Comparison of ENCODE assay signal across 27 cellular contexts in genomic region chr1:92037400-92037799, GRCh38. TPM values are rescaled to one million over a fixed set of nuclear protein-coding genes. Genes with fewer than 3 reads are reported as not detected.
DNase-seq lines count a peak whose midpoint lies in the region; ATAC-seq, FAIRE-seq and TF ChIP-seq lines count a peak whose summit lies in the region.
"Had no signal": no experiment of that assay in that cellular context is flagged by ENCODE, and none has a peak within 500 bp of the region (broad histone marks: within the 10 kb centered on the region; RNA-seq: fewer than 3 reads in every experiment).

No MANE protein-coding gene starts in this region.

- WGBS in heart right ventricle, 2 donors, result 69 to 70% methylated on average over 6 of the region's 6 CpGs
- 26% methylated on average over 6 of the region's 6 CpGs for whole genome bisulfite sequencing in mesenchymal stem cell
- WGBS in small intestine, 3 donors, result 75 to 89% (median 85%) methylated on average over 6 of the region's 6 CpGs
- WGBS in stomach, 5 donors, result 71 to 84% (median 82%) methylated on average over 6 of the region's 6 CpGs

- no peak overlapping the region for H3K23ac ChIP-seq in mesenchymal stem cell (ENCODE audit: low read length in 2 of 2)

- H3K79me1 ChIP-seq in mesenchymal stem cell (replicated peaks; ENCODE audit: low read length, poor library complexity, severe bottlenecking), result no peaks in the 10 kb centered on the region

- H3K4me1 ChIP-seq in cardiac muscle cell (ENCODE audit: low read depth) (peaks cover 5% of the 10 kb centered on the region), heart right ventricle (no peaks in the 10 kb centered on the region), mesenchymal stem cell (ENCODE audit: control insufficient read depth, insufficient read depth, low read depth, low read length) (no peaks in the 10 kb centered on the region), small intestine (ENCODE audit: control insufficient read depth in 2 of 2, insufficient read depth in 1 of 2, low read depth in 1 of 2, low read length in 1 of 2) (no peaks in the 10 kb centered on the region), stomach (no peaks in the 10 kb centered on the region), upper lobe of right lung (no peaks in the 10 kb centered on the region)
- H3K4me1 ChIP-seq: tibial nerve had no signal

- H3K4me3 ChIP-seq in cardiac muscle cell, result no peak overlapping the region
- H3K4me3 ChIP-seq in heart right ventricle, result no peak overlapping the region
- H3K4me3 ChIP-seq in choroid plexus epithelial cell (ENCODE audit: low read depth, low read length), result no peak overlapping the region
- no peak overlapping the region for H3K4me3 ChIP-seq in mesenchymal stem cell (ENCODE audit: insufficient read depth in 1 of 2, low read depth in 1 of 2, low read length in 2 of 2)
- no peak overlapping the region for H3K4me3 ChIP-seq in small intestine (ENCODE audit: low read depth in 1 of 2, low read length in 2 of 2)
- H3K4me3 ChIP-seq in stomach, result no peak overlapping the region
- no peak overlapping the region for H3K4me3 ChIP-seq in upper lobe of right lung
- H3K4me3 ChIP-seq: GM12878, mucosa of descending colon, tibial nerve had no signal

- H2BK120ac ChIP-seq in mesenchymal stem cell (ENCODE audit: low read depth, low read length), result no peak overlapping the region

- no peak overlapping the region for H3K14ac ChIP-seq in mesenchymal stem cell (ENCODE audit: low read length in 2 of 2)

- peak overlapping the region in 1 of 2 experiments; percentile 39 for H2BK12ac ChIP-seq in mesenchymal stem cell (ENCODE audit: low read length in 2 of 2)

- H2BK5ac ChIP-seq in mesenchymal stem cell (ENCODE audit: low read depth, low read length, poor library complexity, severe bottlenecking), result no peak overlapping the region

- H4K8ac ChIP-seq in mesenchymal stem cell (ENCODE audit: low read length), result no peak overlapping the region

- no peak overlapping the region for H2AFZ ChIP-seq in mesenchymal stem cell (ENCODE audit: low read depth, low read length)

- intact Hi-C loops in heart right ventricle (cut with DNase I) (no loop called here), stomach (cut with DNase I; ENCODE audit: low total_unique reads) (no loop called here), upper lobe of right lung (cut with DNase I) (no loop called here)

- DNase-seq in cardiac muscle cell (ENCODE audit: low read depth in 1 of 2, low spot score in 1 of 2) (peak; percentile 29 to 49), heart right ventricle (no peak), choroid plexus epithelial cell (ENCODE audit: low read depth) (peak; percentile 44), mesenchymal stem cell (peak; percentile 80), small intestine (no peak), stomach (no peak), activated gamma-delta T cell treated with Interleukin-2 at 50 U/mL for 16 hours (no peak), upper lobe of right lung (no peak)
- DNase-seq: 8988T; activated B cell treated with CpG ODN at 0.5 μM for 24 hours; activated CD4-positive, alpha-beta T cell treated with anti-CD3 and anti-CD28 coated beads, Interleukin-2, amount 50 U/mL, for 4 hours; activated CD8-positive, alpha-beta memory T cell treated with anti-CD3 and anti-CD28 coated beads, Interleukin-2, amount 50 U/mL, for 48 hours; dermis blood vessel endothelial cell; mucosa of descending colon; NCI-H1436; NCI-H524 treated with DMSO at 0.1 percent for 48 hours; occipital lobe; stimulated activated CD4-positive, alpha-beta T cell treated with anti-CD3 and anti-CD28 coated beads, Interleukin-4, amount 100 ng/mL, for 24 hours; stimulated activated naive CD4-positive, alpha-beta T cell treated with Interleukin-2 at 50 U/mL for 16 hours; T-helper 2 cell had no signal

- no peak overlapping the region for H3K27ac ChIP-seq in cardiac muscle cell
- H3K27ac ChIP-seq in heart right ventricle, result no peak overlapping the region
- no peak overlapping the region for H3K27ac ChIP-seq in mesenchymal stem cell (ENCODE audit: low read length, poor library complexity, severe bottlenecking)
- H3K27ac ChIP-seq in small intestine (ENCODE audit: low read depth in 1 of 2, low read length in 1 of 2), result no peak overlapping the region
- no peak overlapping the region for H3K27ac ChIP-seq in stomach
- no peak overlapping the region for H3K27ac ChIP-seq in upper lobe of right lung
- H3K27ac ChIP-seq: tibial nerve had no signal

- H3K4me2 ChIP-seq in mesenchymal stem cell (ENCODE audit: low read length, poor library complexity, severe bottlenecking), result no peak overlapping the region

- no peak for TF ChIP-seq EP300 in stomach (IDR thresholded peaks at IDR 0.05)

- ATAC-seq in heart right ventricle, result no peak
- no peak for ATAC-seq in upper lobe of right lung
- ATAC-seq: GM12878, mucosa of descending colon had no signal

- H3K9me3 ChIP-seq in cardiac muscle cell (ENCODE audit: low read depth) (no peaks in the 10 kb centered on the region), heart right ventricle (no peaks in the 10 kb centered on the region), mesenchymal stem cell (ENCODE audit: control insufficient read depth, low read length) (no peaks in the 10 kb centered on the region), small intestine (ENCODE audit: control insufficient read depth, low read depth) (no peaks in the 10 kb centered on the region), stomach (no peaks in the 10 kb centered on the region), upper lobe of right lung (no peaks in the 10 kb centered on the region)
- H3K9me3 ChIP-seq: mucosa of descending colon, tibial nerve had no signal

- H3K18ac ChIP-seq in mesenchymal stem cell (ENCODE audit: low read depth in 1 of 2, low read length in 2 of 2), result no peak overlapping the region

- TF ChIP-seq CTCF in cardiac muscle cell (IDR thresholded peaks at IDR 0.05; ENCODE audit: low read depth, low read length), result no peak
- TF ChIP-seq CTCF in heart right ventricle (IDR thresholded peaks at IDR 0.05), result no peak
- TF ChIP-seq CTCF in choroid plexus epithelial cell (conservative IDR thresholded peaks at IDR 0.05; ENCODE audit: low read depth, low read length), result no peak
- TF ChIP-seq CTCF in stomach (IDR thresholded peaks at IDR 0.05), result no peak
- TF ChIP-seq CTCF in upper lobe of right lung (IDR thresholded peaks at IDR 0.05), result no peak

- no peak overlapping the region for H3K9ac ChIP-seq in mesenchymal stem cell (ENCODE audit: low read length)

- no peak overlapping the region for H2BK15ac ChIP-seq in mesenchymal stem cell (ENCODE audit: low read depth, poor library complexity, severe bottlenecking)

- H3K36me3 ChIP-seq in cardiac muscle cell, result no peaks in the 10 kb centered on the region
- H3K36me3 ChIP-seq in heart right ventricle, result no peaks in the 10 kb centered on the region
- H3K36me3 ChIP-seq in mesenchymal stem cell (ENCODE audit: control insufficient read depth in 1 of 2, insufficient read depth in 2 of 2, low read depth in 1 of 2, low read length in 2 of 2), result no peaks in the 10 kb centered on the region
- H3K36me3 ChIP-seq in small intestine (ENCODE audit: control insufficient read depth in 2 of 2, insufficient read depth in 2 of 2, low read length in 2 of 2), result no peaks in the 10 kb centered on the region
- H3K36me3 ChIP-seq in stomach, result no peaks in the 10 kb centered on the region
- no peaks in the 10 kb centered on the region for H3K36me3 ChIP-seq in upper lobe of right lung
- H3K36me3 ChIP-seq: tibial nerve had no signal

- no peak overlapping the region for H3K4ac ChIP-seq in mesenchymal stem cell (ENCODE audit: low read depth in 1 of 2, low read length in 2 of 2)

- no peak for FAIRE-seq in small intestine (lab: Jason Lieb, UNC)
- FAIRE-seq: bronchial epithelial cell, GM12878, keratinocyte had no signal

- no peak overlapping the region for H4K91ac ChIP-seq in mesenchymal stem cell (ENCODE audit: low read length)

- no peak overlapping the region for H2AK5ac ChIP-seq in mesenchymal stem cell (ENCODE audit: low read length, severe bottlenecking)

- no peak for TF ChIP-seq POLR2A in stomach (IDR thresholded peaks at IDR 0.05)

- no peaks in the 10 kb centered on the region for H3K27me3 ChIP-seq in cardiac muscle cell
- H3K27me3 ChIP-seq in heart right ventricle, result peaks cover 0 to 3% (median 0%) of the 10 kb centered on the region in 7 donors
- no peaks in the 10 kb centered on the region for H3K27me3 ChIP-seq in mesenchymal stem cell (ENCODE audit: control insufficient read depth in 1 of 2, insufficient read depth in 1 of 2, low read length in 2 of 2)
- no peaks in the 10 kb centered on the region for H3K27me3 ChIP-seq in small intestine (ENCODE audit: control insufficient read depth in 2 of 2, insufficient read depth in 2 of 2, low read length in 2 of 2)
- peaks cover 0 to 3% (median 0%) of the 10 kb centered on the region in 3 donors for H3K27me3 ChIP-seq in stomach
- H3K27me3 ChIP-seq in upper lobe of right lung, result no peaks in the 10 kb centered on the region
- H3K27me3 ChIP-seq: tibial nerve had no signal

RNA-seq across cellular contexts. Expression of gene EPHX4, which starts 7.6 kb away (rescaled TPM):
- total RNA-seq in cardiac muscle cell, result 1.9 and 2.1 TPM in 2 replicates
- polyA plus RNA-seq in cardiac muscle cell, result 1.7 and 6.2 TPM in 2 replicates
- under 1 TPM in 5 of 10 donors, not detected in 5; 0.22 to 0.38 (median 0.32) TPM for total RNA-seq in heart right ventricle
- under 1 TPM in 1 of 2 donors, not detected in 1; 0.20 TPM for polyA plus RNA-seq in heart right ventricle
- 6.9 TPM for polyA plus RNA-seq in mesenchymal stem cell (2013, experiment 1 of 2)
- polyA plus RNA-seq in mesenchymal stem cell (2013, experiment 2 of 2), result 8.0 TPM
- under 1 TPM in 1 of 3 donors, not detected in 2; 0.82 TPM for polyA plus RNA-seq in small intestine
- total RNA-seq in stomach, result under 1 TPM in 1 of 5 donors, not detected in 4; 0.55 TPM
- polyA plus RNA-seq in stomach, result under 1 TPM in 1 of 3 donors, not detected in 2; 0.35 TPM
- total RNA-seq in upper lobe of right lung, result 0.93 TPM
- total RNA-seq: activated B cell treated with CpG ODN at 0.5 μM for 24 hours, GM12878 had no signal
- polyA plus RNA-seq: GM12878, IgD-negative memory B cell had no signal

RNA-seq across cellular contexts. Expression of gene SETSIP, which starts 37.8 kb away (rescaled TPM):
- total RNA-seq in cardiac muscle cell (not detected in 2 replicates), heart right ventricle (not detected), stomach (not detected), upper lobe of right lung (not detected)
- polyA plus RNA-seq in cardiac muscle cell (not detected in 2 replicates), heart right ventricle (not detected), small intestine (not detected), stomach (not detected)
- 0.21 TPM for polyA plus RNA-seq in mesenchymal stem cell (2013, experiment 1 of 2)
- 0.21 TPM for polyA plus RNA-seq in mesenchymal stem cell (2013, experiment 2 of 2)
- total RNA-seq: activated B cell treated with CpG ODN at 0.5 μM for 24 hours, dermis blood vessel endothelial cell, lower leg skin, mucosa of descending colon, RPMI7951, tibial nerve had no signal
- polyA plus RNA-seq: IgD-negative memory B cell had no signal

RNA-seq across cellular contexts. Expression of gene BTBD8, which starts 42.7 kb away (rescaled TPM):
- 6.6 and 8.3 TPM in 2 replicates for total RNA-seq in cardiac muscle cell
- 2.7 and 3.1 TPM in 2 replicates for polyA plus RNA-seq in cardiac muscle cell
- total RNA-seq in heart right ventricle, result 1 to 10 TPM; 2.9 to 6.1 (median 4.4) TPM
- polyA plus RNA-seq in heart right ventricle, result 1 to 10 TPM in 1 of 2 donors, under 1 TPM in 1; 0.30 to 2.0 TPM
- 1.3 TPM for polyA plus RNA-seq in mesenchymal stem cell (2013, experiment 1 of 2)
- 1.2 TPM for polyA plus RNA-seq in mesenchymal stem cell (2013, experiment 2 of 2)
- polyA plus RNA-seq in small intestine, result 1 to 10 TPM in 2 of 3 donors, under 1 TPM in 1; 0.27 to 2.9 (median 1.2) TPM
- total RNA-seq in stomach, result 10 to 100 TPM in 1 of 5 donors, 1 to 10 TPM in 4; 1.4 to 12.5 (median 8.1) TPM
- 1 to 10 TPM in 1 of 3 donors, under 1 TPM in 2; 0.44 to 1.2 (median 0.76) TPM for polyA plus RNA-seq in stomach
- total RNA-seq in upper lobe of right lung, result 5.1 TPM

Comparison
In these comparisons a context has a peak if more than half of its experiments do, and no peak if none do; other contexts are left out.
1. DNase-seq: peak in cardiac muscle cell (2 of 2), choroid plexus epithelial cell (single experiment) and mesenchymal stem cell (single experiment); none in heart right ventricle (0 of 2), small intestine (single experiment), stomach (single experiment), activated gamma-delta T cell treated with Interleukin-2 at 50 U/mL for 16 hours (single experiment) and upper lobe of right lung (single experiment).